ENCODE assay signal across 8 cellular contexts in genomic region chr1:235075121-235075954, GRCh38. TPM values are rescaled to one million over a fixed set of nuclear protein-coding genes. Genes with fewer than 3 reads are reported as not detected.
DNase-seq lines count a peak whose midpoint lies in the region; ATAC-seq lines count a peak whose summit lies in the region.

No MANE protein-coding gene starts in this region.

- H3K4me3 Mint-ChIP-seq in activated naive CD8-positive, alpha-beta T cell treated with anti-CD3 and anti-CD28 coated beads, Interleukin-2, amount 10 ng/mL, durations not matched to agents 7 days and 5 days: peak overlapping the region; percentile 12

- H3K4me1 Mint-ChIP-seq in activated naive CD8-positive, alpha-beta T cell treated with anti-CD3 and anti-CD28 coated beads, Interleukin-2, amount 10 ng/mL, durations not matched to agents 7 days and 5 days: peaks cover 30% of the 10 kb centered on the region

- no peaks in the 10 kb centered on the region for H3K27me3 Mint-ChIP-seq in activated naive CD8-positive, alpha-beta T cell treated with anti-CD3 and anti-CD28 coated beads, Interleukin-2, amount 10 ng/mL, durations not matched to agents 7 days and 5 days

- H3K27ac Mint-ChIP-seq in activated naive CD8-positive, alpha-beta T cell treated with anti-CD3 and anti-CD28 coated beads, Interleukin-2, amount 10 ng/mL, durations not matched to agents 7 days and 5 days: peak overlapping the region; percentile 23

- peaks cover 1% of the 10 kb centered on the region for H3K9me3 Mint-ChIP-seq in activated naive CD8-positive, alpha-beta T cell treated with anti-CD3 and anti-CD28 coated beads, Interleukin-2, amount 10 ng/mL, durations not matched to agents 7 days and 5 days

- POLR2A ChIA-PET in activated naive CD8-positive, alpha-beta T cell treated with anti-CD3 and anti-CD28 coated beads, Interleukin-2, amount 10 ng/mL, durations not matched to agents 7 days and 5 days (lab: Charles Lee): no interaction called here

- H3K36me3 Mint-ChIP-seq in activated naive CD8-positive, alpha-beta T cell treated with anti-CD3 and anti-CD28 coated beads, Interleukin-2, amount 10 ng/mL, durations not matched to agents 7 days and 5 days: peaks cover 2% of the 10 kb centered on the region

- peak; percentile 52 for ATAC-seq in HG02981 (IDR thresholded peaks at IDR 0.05; ENCODE audit: unreplicated experiment)
- ATAC-seq in activated naive CD8-positive, alpha-beta T cell treated with anti-CD3 and anti-CD28 coated beads, Interleukin-2, amount 10 ng/mL, durations not matched to agents 7 days and 5 days (ENCODE audit: low read depth): peak; percentile 41

- DNase-seq in NCI-H345 (lab: John Stamatoyannopoulos, UW) (peak; percentile 18), NCI-H345 treated with DMSO at 0.1 percent for 48 hours (lab: John Stamatoyannopoulos, UW; ENCODE audit: unreplicated experiment) (no peak), RPMI7951 (ENCODE audit: low read depth) (peak; percentile 84), hippocampal formation (lab: John Stamatoyannopoulos, UW) (peak; percentile 35 to 69)
- no peak for DNase-seq in activated naive CD8-positive, alpha-beta T cell treated with anti-CD3 and anti-CD28 coated beads, Interleukin-2, amount 10 ng/mL, durations not matched to agents 7 days and 5 days
- DNase-seq in stimulated activated CD4-positive, alpha-beta T cell treated with anti-CD3 and anti-CD28 coated beads, Interleukin-12 subunit alpha, Interleukin-12 subunit beta, amount 100 ng/mL, for 24 hours (ENCODE audit: low read depth in 2 of 2): peak; percentile 48 to 77
- DNase-seq in effector CD8-positive, alpha-beta T cell (lab: John Stamatoyannopoulos, UW): no peak

RNA-seq across cellular contexts. Expression of gene TOMM20, which starts 53.3 kb away (rescaled TPM):
- 68.8 and 74.9 TPM in 2 replicates for total RNA-seq in RPMI7951 (2014; rRNA removed; shearing (Covaris generic))
- total RNA-seq in activated naive CD8-positive, alpha-beta T cell treated with anti-CD3 and anti-CD28 coated beads, Interleukin-2, amount 10 ng/mL, durations not matched to agents 7 days and 5 days: 10 to 100 TPM; 81.2 to 95.5 TPM

Comparison
In these comparisons a context has a peak if more than half of its experiments do, and no peak if none do; other contexts are left out.
1. DNase-seq: peak in NCI-H345 (single experiment), RPMI7951 (single experiment), hippocampal formation (2 of 2) and stimulated activated CD4-positive, alpha-beta T cell treated with anti-CD3 and anti-CD28 coated beads, Interleukin-12 subunit alpha, Interleukin-12 subunit beta, amount 100 ng/mL, for 24 hours (2 of 2); none in NCI-H345 treated with DMSO at 0.1 percent for 48 hours (single experiment), activated naive CD8-positive, alpha-beta T cell treated with anti-CD3 and anti-CD28 coated beads, Interleukin-2, amount 10 ng/mL, durations not matched to agents 7 days and 5 days (single experiment) and effector CD8-positive, alpha-beta T cell (single experiment).